Comparison of ENCODE assay signal across 8 cellular contexts in genomic region chr19:16470541-16470910, GRCh38. TPM values are rescaled to one million over a fixed set of nuclear protein-coding genes. Genes with fewer than 3 reads are reported as not detected.
DNase-seq lines count a peak whose midpoint lies in the region; ATAC-seq, FAIRE-seq and TF ChIP-seq lines count a peak whose summit lies in the region.

No MANE protein-coding gene starts in this region.

- H3K27ac Mint-ChIP-seq in H9 = 0 out of 7 replicates have a peak overlapping the region, but pooled peaks of 1 of the 3 experiments have one; percentile 6
- H3K27ac Mint-ChIP-seq in astrocyte (ENCODE audit: unreplicated experiment) = no peak overlapping the region

- no peaks in the 10 kb centered on the region for H3K9me3 ChIP-seq in A673 (ENCODE audit: low read depth, low read length, poor library complexity, severe bottlenecking)
- no peaks in the 10 kb centered on the region for H3K9me3 ChIP-seq in H9 (ENCODE audit: control insufficient read depth, low read depth, low read length)
- no peaks in the 10 kb centered on the region for H3K9me3 ChIP-seq in astrocyte (ENCODE audit: insufficient read depth, low read depth, low read length)
- H3K9me3 ChIP-seq in lower lobe of right lung = no peaks in the 10 kb centered on the region

- peaks cover 21 to 31% of the 10 kb centered on the region in 2 experiments for H3K4me1 Mint-ChIP-seq in H9
- peaks cover 10% of the 10 kb centered on the region for H3K4me1 Mint-ChIP-seq in astrocyte (ENCODE audit: low read depth, unreplicated experiment)

- no peak overlapping the region for H2BK20ac ChIP-seq in H9 (ENCODE audit: low read depth, low read length, poor library complexity, severe bottlenecking)

- peaks cover 0 to 4% (median 1%) of the 10 kb centered on the region in 3 experiments; a peak in 3 of 7 replicates for H3K36me3 Mint-ChIP-seq in H9 (ENCODE audit: insufficient read depth in 1 of 3, low read depth in 3 of 3)
- H3K36me3 Mint-ChIP-seq in astrocyte (ENCODE audit: low read depth, unreplicated experiment) = peaks cover 4% of the 10 kb centered on the region

- no peak overlapping the region for H2BK12ac ChIP-seq in H9 (ENCODE audit: insufficient read length, low read depth, low read length)

- peak overlapping the region; percentile 76 for H3K9ac ChIP-seq in H9 (ENCODE audit: extremely low read depth, insufficient read length, low read length)
- H3K9ac ChIP-seq in astrocyte (ENCODE audit: low read length) = peak overlapping the region; percentile 85

- H2AK5ac ChIP-seq in H9 (ENCODE audit: insufficient read length, low read length) = no peak overlapping the region

- H3T11ph ChIP-seq in H9 (ENCODE audit: low read length) = no peak overlapping the region

- H3K4ac ChIP-seq in H9 (ENCODE audit: low read depth, low read length) = no peak overlapping the region

- H2BK15ac ChIP-seq in H9 (ENCODE audit: low read depth, low read length) = no peak overlapping the region

- peaks cover 9% of the 10 kb centered on the region for H3K23me2 ChIP-seq in H9 (ENCODE audit: insufficient read length, low read depth, low read length, poor library complexity, severe bottlenecking)

- H4K5ac ChIP-seq in H9 (ENCODE audit: insufficient read length, low read depth, low read length) = no peak overlapping the region

- no peaks in the 10 kb centered on the region for H3K27me3 ChIP-seq in A673 (replicated peaks; ENCODE audit: insufficient read depth, low read depth, low read length, poor library complexity)
- H3K27me3 ChIP-seq in H9 (ENCODE audit: insufficient read depth, low read length) = no peaks in the 10 kb centered on the region
- H3K27me3 ChIP-seq in astrocyte (ENCODE audit: insufficient read depth, low read length) = no peaks in the 10 kb centered on the region
- no peaks in the 10 kb centered on the region for H3K27me3 ChIP-seq in lower lobe of right lung (ENCODE audit: low read depth)

- no peak overlapping the region for H2AFZ ChIP-seq in H9 (ENCODE audit: low read length)
- no peak overlapping the region for H2AFZ ChIP-seq in astrocyte (ENCODE audit: low read depth, low read length)

- no peak overlapping the region for H3K18ac ChIP-seq in H9 (ENCODE audit: insufficient read length, low read depth, low read length)

- peak overlapping the region; percentile 75 for H3K4me3 ChIP-seq in A673 (ENCODE audit: low read depth, low read length, poor library complexity, severe bottlenecking)
- peak overlapping the region; percentile 69 for H3K4me3 ChIP-seq in astrocyte (ENCODE audit: insufficient read depth, low read depth, low read length)
- peak overlapping the region; percentile 97 for H3K4me3 ChIP-seq in lower lobe of right lung

- no peaks in the 10 kb centered on the region for H3K36me3 ChIP-seq in A673 (ENCODE audit: insufficient read depth, low read length, poor library complexity, severe bottlenecking)
- no peaks in the 10 kb centered on the region for H3K36me3 ChIP-seq in astrocyte (ENCODE audit: insufficient read depth, low read length)
- no peaks in the 10 kb centered on the region for H3K36me3 ChIP-seq in lower lobe of right lung

- peaks cover 5% of the 10 kb centered on the region for H3K79me1 ChIP-seq in H9 (ENCODE audit: insufficient read depth, low read depth, low read length, poor library complexity, severe bottlenecking)

- FAIRE-seq in astrocyte (lab: Jason Lieb, UNC) = no peak

- peak overlapping the region; percentile 93 to 96 for H3K4me3 Mint-ChIP-seq in H9
- peak overlapping the region; percentile 90 for H3K4me3 Mint-ChIP-seq in astrocyte (ENCODE audit: unreplicated experiment)

- peaks cover 12% of the 10 kb centered on the region for H3K4me1 ChIP-seq in A673 (ENCODE audit: insufficient read depth, low read length, poor library complexity, severe bottlenecking)
- H3K4me1 ChIP-seq in H9 (ENCODE audit: insufficient read depth, low read length) = 0 out of 2 replicates have a peak, but pooled peaks cover 3% of the 10 kb centered on the region
- peaks cover 13% of the 10 kb centered on the region for H3K4me1 ChIP-seq in astrocyte (ENCODE audit: insufficient read depth, low read length)
- H3K4me1 ChIP-seq in lower lobe of right lung = peaks cover 20% of the 10 kb centered on the region

- no peak overlapping the region for H4K91ac ChIP-seq in H9 (ENCODE audit: insufficient read length, low read depth, low read length)

- intact Hi-C loops in A673 (cut with micrococcal nuclease; ENCODE audit: unreplicated experiment) (no loop called here), lower lobe of right lung (cut with DNase I) (no loop called here)

- peaks cover 1% of the 10 kb centered on the region for H3K27me3 Mint-ChIP-seq in H9 (ENCODE audit: low read depth)
- H3K27me3 Mint-ChIP-seq in astrocyte (ENCODE audit: low read depth, unreplicated experiment) = no peaks in the 10 kb centered on the region

- CTCF ChIA-PET in A673 (lab: Charles Lee) = no interaction called here

- no CpG with 5 or more reads among the region's 7 CpGs for WGBS in H9 (ENCODE audit: extremely low coverage, insufficient read length, low lambda C conversion rate)

- no peak overlapping the region for H3K27ac ChIP-seq in A673 (ENCODE audit: low read depth, low read length, poor library complexity, severe bottlenecking)
- no peak overlapping the region for H3K27ac ChIP-seq in H9 (ENCODE audit: insufficient read length, low read depth, low read length)
- H3K27ac ChIP-seq in astrocyte (ENCODE audit: low read depth, low read length) = no peak overlapping the region
- peak overlapping the region; percentile 76 for H3K27ac ChIP-seq in lower lobe of right lung

- POLR2A ChIA-PET in A673 (lab: Charles Lee; ENCODE audit: low non-redundant PET) = no interaction called here

- no peak for TF ChIP-seq CTCF in A673 (conservative IDR thresholded peaks at IDR 0.05; ENCODE audit: low read depth, low read length)
- TF ChIP-seq CTCF in H9 (conservative IDR thresholded peaks at IDR 0.05) = no peak
- TF ChIP-seq CTCF in astrocyte (IDR thresholded peaks at IDR 0.05; ENCODE audit: insufficient read depth, low read depth, low read length) = no peak
- TF ChIP-seq CTCF in lower lobe of right lung (IDR thresholded peaks at IDR 0.05) = no peak

- ATAC-seq in lower lobe of right lung (no peak), HG02938 (IDR thresholded peaks at IDR 0.05; ENCODE audit: unreplicated experiment) (no peak), GM18909 (IDR thresholded peaks at IDR 0.05; ENCODE audit: poor library complexity, unreplicated experiment) (no peak)

- H3K23ac ChIP-seq in H9 (ENCODE audit: insufficient read length, low read depth, low read length) = no peak overlapping the region

- H3K56ac ChIP-seq in H9 (ENCODE audit: insufficient read length, low read depth, low read length) = no peak overlapping the region

- H3K14ac ChIP-seq in H9 (ENCODE audit: insufficient read depth, low read length) = no peak overlapping the region

- H4K8ac ChIP-seq in H9 (replicated peaks; ENCODE audit: insufficient read length, low read depth, low read length) = no peak overlapping the region

- no peaks in the 10 kb centered on the region for H4K20me1 ChIP-seq in H9 (ENCODE audit: control insufficient read depth, insufficient read depth, insufficient read length)
- peaks cover 57% of the 10 kb centered on the region for H4K20me1 ChIP-seq in astrocyte (ENCODE audit: insufficient read depth, low read length)

- DNase-seq in A673 (ENCODE audit: low spot score) = no peak
- DNase-seq in H9 = no peak
- DNase-seq in astrocyte (ENCODE audit: low read depth) = no peak
- DNase-seq in lower lobe of right lung = no peak
- no peak for DNase-seq in occipital lobe (lab: John Stamatoyannopoulos, UW)
- no peak for DNase-seq in NOMO-1 treated with dmso at 0.1 percent for 144 hours (lab: John Stamatoyannopoulos, UW; ENCODE audit: unreplicated experiment)

- H3K79me2 ChIP-seq in H9 (ENCODE audit: insufficient read depth, low read length) (peaks cover 21% of the 10 kb centered on the region), astrocyte (ENCODE audit: insufficient read depth, low read length) (peaks cover 59% of the 10 kb centered on the region)

- H3K4me2 ChIP-seq in H9 (ENCODE audit: insufficient read depth, insufficient read length, low read length) (peak overlapping the region; percentile 100), astrocyte (ENCODE audit: low read length) (peak overlapping the region; percentile 95)

- no peak overlapping the region for H2BK120ac ChIP-seq in H9 (ENCODE audit: low read depth, low read length, poor library complexity, severe bottlenecking)

- BruUV-seq in A673 (replicated peaks; lab: Mats Ljungman, UMichigan) = no TSS peak

- H2BK5ac ChIP-seq in H9 (ENCODE audit: insufficient read length, low read length) = no peak overlapping the region

- peaks cover 7 to 11% of the 10 kb centered on the region in 2 experiments; a peak in 4 of 5 replicates for H3K9me3 Mint-ChIP-seq in H9
- H3K9me3 Mint-ChIP-seq in astrocyte (ENCODE audit: unreplicated experiment) = no peaks in the 10 kb centered on the region

RNA-seq across cellular contexts. Expression of gene EPS15L1, which starts 1.2 kb away (rescaled TPM):
- total RNA-seq in A673 (2021) (74.4 and 76.8 TPM in 2 replicates), H9 (2021) (31.8 and 33.3 TPM in 2 replicates), astrocyte (35.1 and 36.8 TPM in 2 replicates), lower lobe of right lung (40.3 TPM), occipital lobe (11.4 TPM)

RNA-seq across cellular contexts. Expression of gene CALR3, which starts 25.4 kb away (rescaled TPM):
- total RNA-seq in A673 (2021) (not detected in 2 replicates), H9 (2021) (0.44 and 0.53 TPM in 2 replicates), astrocyte (not detected in 2 replicates), lower lobe of right lung (not detected), occipital lobe (not detected)

RNA-seq across cellular contexts. Expression of gene C19orf44, which starts 25.7 kb away (rescaled TPM):
- total RNA-seq in A673 (2021) (8.3 and 9.8 TPM in 2 replicates), H9 (2021) (5.7 and 6.4 TPM in 2 replicates), astrocyte (4.4 and 5.0 TPM in 2 replicates), lower lobe of right lung (6.6 TPM), occipital lobe (2.8 TPM)
